ENCODE assay signal across 25 cellular contexts in genomic region chr12:106908561-106908960, GRCh38.
"Had no signal": no experiment of that assay in that cellular context is flagged by ENCODE, and none has a peak within 500 bp of the region (broad histone marks: within the 10 kb centered on the region; RNA-seq: fewer than 3 reads in every experiment).

No MANE protein-coding gene starts in this region.

- H3K4me1 ChIP-seq: SJSA1 had no signal

- H3K27ac ChIP-seq: HL-60, SJSA1, SK-N-MC had no signal

- H3K9me3 ChIP-seq: SJSA1 had no signal

- DNase-seq: Karpas-422, KG1, MG63, NCI-H1092, NCI-H1105 treated with DMSO at 0.1 percent for 48 hours, NCI-H1417 treated with DMSO at 0.1 percent for 48 hours, NCI-H146, NCI-H1694 treated with DMSO at 0.1 percent for 48 hours, NCI-H1930, NCI-H2081 treated with DMSO at 0.1 percent for 48 hours, NCI-H2171, NCI-H226, NCI-H446, NCI-H510A, NCI-H524 treated with DMSO at 0.1 percent for 48 hours, NCI-H69, NCI-H774, Right ventricle myocardium superior, RPMI8226, SIG-M5 had no signal

- H3K27me3 ChIP-seq: SJSA1 had no signal

- H3K36me3 ChIP-seq: MG63, SJSA1 had no signal

- H3K4me3 ChIP-seq: MG63, SJSA1, SK-N-MC had no signal

- FAIRE-seq: HTR-8/SVneo, RCC 7860 had no signal
